Comparison of ENCODE assay signal across 19 cellular contexts in genomic region chr12:55712700-55713415, GRCh38. TPM values are rescaled to one million over a fixed set of nuclear protein-coding genes. Genes with fewer than 3 reads are reported as not detected.
DNase-seq lines count a peak whose midpoint lies in the region; ATAC-seq and TF ChIP-seq lines count a peak whose summit lies in the region.
"Had no signal": no experiment of that assay in that cellular context is flagged by ENCODE, and none has a peak within 500 bp of the region (broad histone marks: within the 10 kb centered on the region; RNA-seq: fewer than 3 reads in every experiment).

No MANE protein-coding gene starts in this region.

- H3K79me2 ChIP-seq in osteoblast (ENCODE audit: insufficient read depth, low read length): no peaks in the 10 kb centered on the region

- peak; percentile 12 for ATAC-seq in Right ventricle myocardium inferior
- ATAC-seq in aorta (ENCODE audit: low FRiP score): no peak
- ATAC-seq in GM18511 (IDR thresholded peaks at IDR 0.05; ENCODE audit: unreplicated experiment): no peak
- ATAC-seq: mucosa of descending colon, upper lobe of right lung had no signal

- H3K4me3 ChIP-seq in cardiac muscle cell: no peak overlapping the region
- H3K4me3 ChIP-seq in osteoblast (ENCODE audit: insufficient read depth, low read length): no peak overlapping the region
- no peak overlapping the region for H3K4me3 ChIP-seq in aorta (ENCODE audit: low read length in 2 of 2)
- H3K4me3 ChIP-seq: BLaER1 treated with 17β-estradiol and CSF1 and Interleukin-3, amounts not matched to agents 10 nM and 100 nM; mucosa of descending colon; ovary; smooth muscle cell; upper lobe of right lung had no signal

- DNase-seq in Right ventricle myocardium inferior (ENCODE audit: missing footprints) (no peak), cardiac septum (ENCODE audit: low spot score) (no peak), cardiac muscle cell (ENCODE audit: low read depth in 1 of 2, low spot score in 1 of 2) (peak in 1 of 2 donors; percentile 67), osteoblast (ENCODE audit: insufficient read length, low spot score, missing footprints) (peak; percentile 52), aorta (peak; percentile 17 to 42), NCI-H2171 treated with DMSO at 0.1 percent for 48 hours (lab: John Stamatoyannopoulos, UW) (no peak)
- DNase-seq in stimulated activated CD4-positive, alpha-beta T cell treated with anti-CD3 and anti-CD28 coated beads, Interleukin-2, amount 100 ng/mL, for 24 hours: no peak
- DNase-seq: activated CD4-positive, alpha-beta T cell treated with anti-CD3 and anti-CD28 coated beads, Interleukin-2, amount 10 ng/mL, durations not matched to agents 7 days and 5 days; activated naive CD4-positive, alpha-beta T cell; dermis blood vessel endothelial cell; erythroblast; KG1; NCI-H1417 treated with DMSO at 0.1 percent for 48 hours; ovary; upper lobe of right lung had no signal

- 0 to 13% methylated on average over 1 of the region's 1 CpG for WGBS in aorta, 2 donors

- peaks cover 49% of the 10 kb centered on the region for H3K4me1 ChIP-seq in cardiac muscle cell (ENCODE audit: low read depth)
- peaks cover 60% of the 10 kb centered on the region for H3K4me1 ChIP-seq in osteoblast (ENCODE audit: insufficient read depth, low read length)
- H3K4me1 ChIP-seq in aorta (ENCODE audit: control insufficient read depth in 1 of 2, insufficient read depth in 2 of 2, low read length in 2 of 2): peaks cover 0 to 7% of the 10 kb centered on the region in 2 donors

- intact Hi-C loops in Right ventricle myocardium inferior (cut with DNase I): no loop called here
- intact Hi-C loops in cardiac septum (cut with DNase I): no loop called here
- intact Hi-C loops in aorta (cut with DNase I): no loop called here

- H3K9me3 ChIP-seq in cardiac muscle cell (ENCODE audit: low read depth): no peaks in the 10 kb centered on the region
- H3K9me3 ChIP-seq in osteoblast (ENCODE audit: low read depth, low read length): no peaks in the 10 kb centered on the region
- H3K9me3 ChIP-seq in aorta (ENCODE audit: control insufficient read depth, low read length): no peaks in the 10 kb centered on the region
- H3K9me3 ChIP-seq: BLaER1 treated with 17β-estradiol and CSF1 and Interleukin-3, amounts not matched to agents 10 nM and 100 nM; mucosa of descending colon; ovary; upper lobe of right lung had no signal

- H3K27ac ChIP-seq in cardiac muscle cell (peak overlapping the region; percentile 77), osteoblast (ENCODE audit: low read depth, low read length) (peak overlapping the region; percentile 71), aorta (ENCODE audit: low read depth in 1 of 2, low read length in 2 of 2) (peak overlapping the region; percentile 76 to 91)
- H3K27ac ChIP-seq: BLaER1 treated with 17β-estradiol and CSF1 and Interleukin-3, amounts not matched to agents 10 nM and 100 nM; ovary; upper lobe of right lung had no signal

- H4K20me1 ChIP-seq in osteoblast (ENCODE audit: insufficient read depth, low read length): no peaks in the 10 kb centered on the region

- H2AFZ ChIP-seq in osteoblast (ENCODE audit: low read length): no peak overlapping the region

- H3K36me3 ChIP-seq in cardiac muscle cell (no peaks in the 10 kb centered on the region), osteoblast (ENCODE audit: insufficient read depth, low read length) (no peaks in the 10 kb centered on the region), aorta (ENCODE audit: control insufficient read depth in 1 of 2, insufficient read depth in 2 of 2, low read length in 1 of 2) (no peaks in the 10 kb centered on the region)
- H3K36me3 ChIP-seq: BLaER1 treated with 17β-estradiol and CSF1 and Interleukin-3, amounts not matched to agents 10 nM and 100 nM; ovary; upper lobe of right lung had no signal

- H3K27me3 ChIP-seq in cardiac muscle cell: no peaks in the 10 kb centered on the region
- no peaks in the 10 kb centered on the region for H3K27me3 ChIP-seq in osteoblast (ENCODE audit: insufficient read depth, low read length)
- no peaks in the 10 kb centered on the region for H3K27me3 ChIP-seq in aorta (ENCODE audit: control insufficient read depth in 1 of 2, insufficient read depth in 2 of 2, low read length in 1 of 2)
- H3K27me3 ChIP-seq: ovary, upper lobe of right lung had no signal

- no peak for TF ChIP-seq CTCF in cardiac muscle cell (IDR thresholded peaks at IDR 0.05; ENCODE audit: low read depth, low read length)
- TF ChIP-seq CTCF in osteoblast (IDR thresholded peaks at IDR 0.05; ENCODE audit: extremely low read depth, low read depth, low read length): no peak

- peak overlapping the region; percentile 36 for H3K4me2 ChIP-seq in osteoblast (ENCODE audit: insufficient read depth, low read length)
- H3K4me2 ChIP-seq: BLaER1 treated with 17β-estradiol and CSF1 and Interleukin-3, amounts not matched to agents 10 nM and 100 nM; smooth muscle cell had no signal

RNA-seq across cellular contexts. Expression of gene BLOC1S1, which starts 3.0 kb away (rescaled TPM):
- total RNA-seq in Right ventricle myocardium inferior (128 TPM), cardiac septum (97.7 TPM), cardiac muscle cell (133 and 194 TPM in 2 replicates), osteoblast (46.0 and 59.4 TPM in 2 replicates), aorta (100 to 1,000 TPM in 1 of 2 donors, 10 to 100 TPM in 1; 87.3 to 115 TPM)
- polyA plus RNA-seq in cardiac muscle cell (147 and 159 TPM in 2 replicates), aorta (100 to 1,000 TPM; 248 to 351 TPM)

RNA-seq across cellular contexts. Expression of gene ITGA7, which starts 5.2 kb away (rescaled TPM):
- 479 TPM for total RNA-seq in Right ventricle myocardium inferior
- 806 TPM for total RNA-seq in cardiac septum
- 93.9 and 101 TPM in 2 replicates for total RNA-seq in cardiac muscle cell
- 32.9 and 39.5 TPM in 2 replicates for polyA plus RNA-seq in cardiac muscle cell
- total RNA-seq in osteoblast: 22.4 and 24.8 TPM in 2 replicates
- 100 to 1,000 TPM; 463 to 747 TPM for total RNA-seq in aorta
- 100 to 1,000 TPM in 1 of 2 donors, 10 to 100 TPM in 1; 76.1 to 633 TPM for polyA plus RNA-seq in aorta

RNA-seq across cellular contexts. Expression of gene RDH5, which starts 7.3 kb away (rescaled TPM):
- total RNA-seq in Right ventricle myocardium inferior: 12.9 TPM
- total RNA-seq in cardiac septum: 26.3 TPM
- 10.1 and 11.2 TPM in 2 replicates for total RNA-seq in cardiac muscle cell
- polyA plus RNA-seq in cardiac muscle cell: 6.6 and 12.6 TPM in 2 replicates
- 27.7 and 32.2 TPM in 2 replicates for total RNA-seq in osteoblast
- 10 to 100 TPM; 21.9 to 51.1 TPM for total RNA-seq in aorta
- 10 to 100 TPM; 16.7 to 49.4 TPM for polyA plus RNA-seq in aorta
- total RNA-seq: smooth muscle cell had no signal

RNA-seq across cellular contexts. Expression of gene CD63, which starts 16.0 kb away (rescaled TPM):
- 790 TPM for total RNA-seq in Right ventricle myocardium inferior
- total RNA-seq in cardiac septum: 914 TPM
- 268 and 584 TPM in 2 replicates for total RNA-seq in cardiac muscle cell
- 694 and 1,103 TPM in 2 replicates for polyA plus RNA-seq in cardiac muscle cell
- total RNA-seq in osteoblast: 3,072 and 3,128 TPM in 2 replicates
- 1,000 to 10,000 TPM; 1,107 to 1,135 TPM for total RNA-seq in aorta
- polyA plus RNA-seq in aorta: 1,000 to 10,000 TPM; 1,323 to 1,532 TPM

RNA-seq across cellular contexts. Expression of gene GDF11, which starts 30.1 kb away (rescaled TPM):
- total RNA-seq in Right ventricle myocardium inferior (9.7 TPM), cardiac septum (18.0 TPM), cardiac muscle cell (53.1 and 54.2 TPM in 2 replicates), osteoblast (4.1 and 4.3 TPM in 2 replicates), aorta (1 to 10 TPM; 6.6 to 9.4 TPM)
- polyA plus RNA-seq in cardiac muscle cell (13.5 and 14.1 TPM in 2 replicates), aorta (1 to 10 TPM; 3.0 to 4.2 TPM)

Comparison
In these comparisons a context has a peak if more than half of its experiments do, and no peak if none do; other contexts are left out.
1. DNase-seq: peak in osteoblast (single experiment) and aorta (2 of 2); none in Right ventricle myocardium inferior (single experiment), cardiac septum (single experiment), NCI-H2171 treated with DMSO at 0.1 percent for 48 hours (single experiment) and stimulated activated CD4-positive, alpha-beta T cell treated with anti-CD3 and anti-CD28 coated beads, Interleukin-2, amount 100 ng/mL, for 24 hours (0 of 2).
2. Peak in every context shown above with its lines, with median percentiles within 50 percentile points of each other: H3K27ac ChIP-seq.